Comparison of ENCODE assay signal across 11 cellular contexts in the genomic region with DNA sequence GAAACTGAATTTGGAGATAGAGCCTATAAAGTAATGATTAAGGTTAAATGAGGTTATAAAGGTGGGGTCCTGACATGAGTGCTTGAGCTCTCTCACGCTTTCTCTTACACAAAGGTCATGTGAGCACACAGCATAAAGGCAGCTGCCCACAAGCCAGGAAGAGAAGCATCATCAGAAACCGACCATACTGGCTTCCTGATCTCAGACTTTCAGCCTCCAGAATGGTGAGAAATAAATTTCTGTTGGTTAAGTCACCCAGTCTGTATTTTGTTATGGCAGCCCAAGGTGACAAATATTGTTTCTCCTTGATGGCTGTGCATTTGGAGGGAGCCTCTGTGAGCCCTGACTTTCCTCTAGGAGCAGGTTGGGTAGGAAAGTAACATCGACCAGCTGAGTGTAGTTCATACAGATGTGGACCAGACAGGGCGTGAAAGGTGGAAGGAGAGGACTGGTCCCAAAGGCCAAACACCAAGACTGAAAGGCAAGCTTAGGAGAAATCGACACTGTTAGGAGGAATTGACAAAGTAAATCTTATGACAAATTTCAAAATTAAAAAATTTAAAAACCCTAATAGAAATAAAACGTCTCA.
DNase-seq lines count a peak whose midpoint lies in the region; ATAC-seq, FAIRE-seq and TF ChIP-seq lines count a peak whose summit lies in the region.
"Had no signal": no experiment of that assay in that cellular context is flagged by ENCODE, and none has a peak within 500 bp of the region (broad histone marks: within the 10 kb centered on the region; RNA-seq: fewer than 3 reads in every experiment).

No MANE protein-coding gene starts in this region.

- no peaks in the 10 kb centered on the region for H3K9me3 Mint-ChIP-seq in CD14-positive monocyte
- H3K9me3 Mint-ChIP-seq in activated naive CD8-positive, alpha-beta T cell treated with anti-CD3 and anti-CD28 coated beads for 36 hours: no peaks in the 10 kb centered on the region

- peak; percentile 68 for ATAC-seq in GM18907 (IDR thresholded peaks at IDR 0.05; ENCODE audit: unreplicated experiment)
- peak; percentile 60 for ATAC-seq in HG03354 (IDR thresholded peaks at IDR 0.05; ENCODE audit: poor library complexity, severe bottlenecking, unreplicated experiment)

- H3K4me3 Mint-ChIP-seq in CD14-positive monocyte: peak overlapping the region in 1 of 2 donors; percentile 30
- peak overlapping the region; percentile 81 for H3K4me3 Mint-ChIP-seq in activated naive CD8-positive, alpha-beta T cell treated with anti-CD3 and anti-CD28 coated beads for 36 hours

- no peaks in the 10 kb centered on the region for H3K36me3 Mint-ChIP-seq in CD14-positive monocyte
- H3K36me3 Mint-ChIP-seq in activated naive CD8-positive, alpha-beta T cell treated with anti-CD3 and anti-CD28 coated beads for 36 hours: peaks cover 4% of the 10 kb centered on the region

- peak overlapping the region in 5 of 7 donors; percentile 40 to 80 (median 79) for H3K27ac Mint-ChIP-seq in CD14-positive monocyte
- peak overlapping the region; percentile 88 for H3K27ac Mint-ChIP-seq in activated naive CD8-positive, alpha-beta T cell treated with anti-CD3 and anti-CD28 coated beads for 36 hours

- intact Hi-C loops in CD14-positive monocyte (cut with micrococcal nuclease): loop anchor here in 1 of 2 donors (5.0 kb wide), 1 partner anchor 98 kb away; the partner anchor contains the start of gene SLC38A2

- FAIRE-seq in frontal cortex (lab: Jason Lieb, UNC): no peak
- FAIRE-seq: islet of Langerhans had no signal

- TF ChIP-seq CTCF in CD14-positive monocyte (IDR thresholded peaks at IDR 0.05): no peak

- H3K4me1 Mint-ChIP-seq in CD14-positive monocyte: peaks cover 49% of the 10 kb centered on the region
- peaks cover 29% of the 10 kb centered on the region for H3K4me1 Mint-ChIP-seq in activated naive CD8-positive, alpha-beta T cell treated with anti-CD3 and anti-CD28 coated beads for 36 hours

- H3K27me3 Mint-ChIP-seq in CD14-positive monocyte (ENCODE audit: low read depth in 3 of 3): no peaks in the 10 kb centered on the region
- H3K27me3 Mint-ChIP-seq in activated naive CD8-positive, alpha-beta T cell treated with anti-CD3 and anti-CD28 coated beads for 36 hours: no peaks in the 10 kb centered on the region

- DNase-seq in CD14-positive monocyte (ENCODE audit: low spot score) (no peak), NCI-H774 (lab: John Stamatoyannopoulos, UW) (no peak), inferior parietal cortex (ENCODE audit: extremely low spot score) (no peak), NCI-H146 (lab: John Stamatoyannopoulos, UW) (no peak), frontal cortex (ENCODE audit: low spot score in 2 of 2) (no peak)
- peak; percentile 44 for DNase-seq in activated naive CD8-positive, alpha-beta T cell treated with anti-CD3 and anti-CD28 coated beads for 36 hours
- DNase-seq: cortex of kidney, DMS79 had no signal
